1 cellular context compared by ENCODE assay signal in genomic region chr1:100354971-100355394, GRCh38.
A peak's percentile ranks its signal among the peaks of the same experiment; 100 is the strongest.
TF ChIP-seq lines count a peak whose summit lies in the region.

No MANE protein-coding gene starts in this region.

TF ChIP-seq in HEK293, 187 proteins besides CTCF, POLR2A, EP300 and RAD21 (continued from another document and continues in another):
- TF ChIP-seq ZBTB49 (tag by site-specific recombination; IDR thresholded peaks at IDR 0.05; ENCODE audit: low read depth) (no peak), ZNF623 (tag by site-specific recombination; IDR thresholded peaks at IDR 0.05) (no peak), ZNF132 (tag by site-specific recombination; IDR thresholded peaks at IDR 0.05; ENCODE audit: borderline replicate concordance) (no peak), ZNF280D (tag by site-specific recombination; IDR thresholded peaks at IDR 0.05) (no peak), ZFHX2 (tag by site-specific recombination; conservative IDR thresholded peaks at IDR 0.05) (no peak), ATF2 (tag by site-specific recombination; IDR thresholded peaks at IDR 0.05; ENCODE audit: low read depth) (peak; percentile 94), ZNF488 (tag by site-specific recombination; IDR thresholded peaks at IDR 0.05) (no peak), ZNF211 (tag by site-specific recombination; IDR thresholded peaks at IDR 0.05; ENCODE audit: low read depth) (no peak), OVOL3 (tag by site-specific recombination; IDR thresholded peaks at IDR 0.05) (no peak), ZNF398 (tag by site-specific recombination; IDR thresholded peaks at IDR 0.05) (no peak), ZNF664 (tag by site-specific recombination; IDR thresholded peaks at IDR 0.05) (peak; percentile 17; the same call in 1 of the 2 replicates), ZNF416 (tag by site-specific recombination; IDR thresholded peaks at IDR 0.05) (no peak), WT1 (tag by site-specific recombination; IDR thresholded peaks at IDR 0.05) (no peak), ZNF558 (tag by site-specific recombination; IDR thresholded peaks at IDR 0.05) (peak; percentile 75; the same call in 1 of the 2 replicates), ZNF585B (tag by site-specific recombination; IDR thresholded peaks at IDR 0.05) (no peak), GLI4 (tag by site-specific recombination; IDR thresholded peaks at IDR 0.05) (no peak), ZNF354C (tag by site-specific recombination; IDR thresholded peaks at IDR 0.05; ENCODE audit: borderline replicate concordance, low read depth) (no peak), KLF8 (tag by site-specific recombination; IDR thresholded peaks at IDR 0.05) (no peak), ZNF366 (tag by site-specific recombination; conservative IDR thresholded peaks at IDR 0.05) (peak; percentile 86), MEIS1 (CRISPR knock-in tag; IDR thresholded peaks at IDR 0.05; ENCODE audit: borderline replicate concordance) (no peak), OSR2 (tag by site-specific recombination; IDR thresholded peaks at IDR 0.05) (no peak), ZNF174 (tag by site-specific recombination; IDR thresholded peaks at IDR 0.05) (no peak), ZNF2 (tag by site-specific recombination; IDR thresholded peaks at IDR 0.05) (peak; percentile 94), KLF1 (tag by site-specific recombination; IDR thresholded peaks at IDR 0.05) (no peak), EGR2 (tag by site-specific recombination; IDR thresholded peaks at IDR 0.05; ENCODE audit: low read depth) (no peak), ZNF112 (tag by site-specific recombination; IDR thresholded peaks at IDR 0.05) (no peak), ZNF350 (tag by site-specific recombination; IDR thresholded peaks at IDR 0.05) (no peak), ZNF133 (tag by site-specific recombination; IDR thresholded peaks at IDR 0.05) (no peak), ZNF391 (tag by site-specific recombination; IDR thresholded peaks at IDR 0.05; ENCODE audit: borderline replicate concordance, low read depth) (0 out of 2 replicates have a peak, but pooled peaks have one; percentile 60), BCL11A (tag by site-specific recombination; IDR thresholded peaks at IDR 0.05; ENCODE audit: low read depth) (peak; percentile 61; the same call in 1 of the 2 replicates), ZNF510 (tag by site-specific recombination; IDR thresholded peaks at IDR 0.05; ENCODE audit: insufficient replicate concordance) (no peak), SP7 (tag by site-specific recombination; IDR thresholded peaks at IDR 0.05) (peak; percentile 86), ZNF426 (tag by site-specific recombination; IDR thresholded peaks at IDR 0.05) (no peak), PATZ1 (tag by site-specific recombination; IDR thresholded peaks at IDR 0.05) (peak; percentile 23; the same call in 1 of the 2 replicates), ZNF37A (tag by site-specific recombination; IDR thresholded peaks at IDR 0.05) (no peak), SALL2 (tag by site-specific recombination; IDR thresholded peaks at IDR 0.05; ENCODE audit: borderline replicate concordance) (no peak), KLF7 (tag by site-specific recombination; IDR thresholded peaks at IDR 0.05; ENCODE audit: borderline replicate concordance) (no peak), ZSCAN4 (tag by site-specific recombination; IDR thresholded peaks at IDR 0.05) (peak; percentile 64; the same call in 1 of the 2 replicates), ZNF335 (tag by site-specific recombination; conservative IDR thresholded peaks at IDR 0.05) (0 out of 2 replicates have a peak, but pooled peaks have one; percentile 26), ZNF155 (tag by site-specific recombination; IDR thresholded peaks at IDR 0.05) (no peak), ZNF621 (tag by site-specific recombination; IDR thresholded peaks at IDR 0.05) (no peak), ZNF707 (tag by site-specific recombination; IDR thresholded peaks at IDR 0.05) (no peak), ZNF19 (tag by site-specific recombination; IDR thresholded peaks at IDR 0.05; ENCODE audit: low read depth) (no peak), ZBTB7A (tag by site-specific recombination; IDR thresholded peaks at IDR 0.05; ENCODE audit: low read depth) (no peak), SCRT1 (tag by site-specific recombination; IDR thresholded peaks at IDR 0.05; ENCODE audit: borderline replicate concordance) (no peak), ZNF175 (tag by site-specific recombination; IDR thresholded peaks at IDR 0.05) (no peak), ZBTB26 (tag by site-specific recombination; optimal IDR thresholded peaks at IDR 0.05) (no peak)
- TF ChIP-seq, protein P1, sequence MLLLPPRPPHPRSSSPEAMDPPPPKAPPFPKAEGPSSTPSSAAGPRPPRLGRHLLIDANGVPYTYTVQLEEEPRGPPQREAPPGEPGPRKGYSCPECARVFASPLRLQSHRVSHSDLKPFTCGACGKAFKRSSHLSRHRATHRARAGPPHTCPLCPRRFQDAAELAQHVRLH (tag by site-specific recombination; IDR thresholded peaks at IDR 0.05): no peak
- TF ChIP-seq, protein P2, sequence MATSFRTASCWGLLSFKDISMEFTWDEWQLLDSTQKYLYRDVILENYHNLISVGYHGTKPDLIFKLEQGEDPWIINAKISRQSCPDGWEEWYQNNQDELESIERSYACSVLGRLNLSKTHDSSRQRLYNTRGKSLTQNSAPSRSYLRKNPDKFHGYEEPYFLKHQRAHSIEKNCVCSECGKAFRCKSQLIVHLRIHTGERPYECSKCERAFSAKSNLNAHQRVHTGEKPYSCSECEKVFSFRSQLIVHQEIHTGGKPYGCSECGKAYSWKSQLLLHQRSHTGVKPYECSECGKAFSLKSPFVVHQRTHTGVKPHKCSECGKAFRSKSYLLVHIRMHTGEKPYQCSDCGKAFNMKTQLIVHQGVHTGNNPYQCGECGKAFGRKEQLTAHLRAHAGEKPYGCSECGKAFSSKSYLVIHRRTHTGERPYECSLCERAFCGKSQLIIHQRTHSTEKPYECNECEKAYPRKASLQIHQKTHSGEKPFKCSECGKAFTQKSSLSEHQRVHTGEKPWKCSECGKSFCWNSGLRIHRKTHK (tag by site-specific recombination; IDR thresholded peaks at IDR 0.05): no peak
- TF ChIP-seq, protein P3, sequence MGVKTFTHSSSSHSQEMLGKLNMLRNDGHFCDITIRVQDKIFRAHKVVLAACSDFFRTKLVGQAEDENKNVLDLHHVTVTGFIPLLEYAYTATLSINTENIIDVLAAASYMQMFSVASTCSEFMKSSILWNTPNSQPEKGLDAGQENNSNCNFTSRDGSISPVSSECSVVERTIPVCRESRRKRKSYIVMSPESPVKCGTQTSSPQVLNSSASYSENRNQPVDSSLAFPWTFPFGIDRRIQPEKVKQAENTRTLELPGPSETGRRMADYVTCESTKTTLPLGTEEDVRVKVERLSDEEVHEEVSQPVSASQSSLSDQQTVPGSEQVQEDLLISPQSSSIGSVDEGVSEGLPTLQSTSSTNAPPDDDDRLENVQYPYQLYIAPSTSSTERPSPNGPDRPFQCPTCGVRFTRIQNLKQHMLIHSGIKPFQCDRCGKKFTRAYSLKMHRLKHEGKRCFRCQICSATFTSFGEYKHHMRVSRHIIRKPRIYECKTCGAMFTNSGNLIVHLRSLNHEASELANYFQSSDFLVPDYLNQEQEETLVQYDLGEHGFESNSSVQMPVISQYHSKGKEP (tag by site-specific recombination; IDR thresholded peaks at IDR 0.05): no peak
